In the genomic region with DNA sequence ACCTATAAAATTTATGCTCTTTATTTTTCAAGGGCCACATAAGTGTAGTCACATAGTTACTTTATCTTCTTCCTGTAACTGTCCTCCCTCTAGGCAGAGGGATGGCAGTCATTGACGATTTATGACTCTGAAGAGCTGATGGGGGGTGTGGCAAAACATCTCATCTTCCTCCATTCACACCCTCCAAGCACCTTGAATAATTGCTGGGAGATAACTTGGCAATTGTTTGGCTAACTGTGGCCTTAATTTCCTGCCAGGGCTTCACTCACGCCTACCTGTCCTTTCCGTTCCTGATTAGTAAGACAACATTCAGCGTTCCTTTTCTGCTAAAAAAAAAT, we compare ENCODE assay signal across 13 cellular contexts.
DNase-seq lines count a peak whose midpoint lies in the region; ATAC-seq and FAIRE-seq lines count a peak whose summit lies in the region.
"Had no signal": no experiment of that assay in that cellular context is flagged by ENCODE, and none has a peak within 500 bp of the region (broad histone marks: within the 10 kb centered on the region; RNA-seq: fewer than 3 reads in every experiment).

No MANE protein-coding gene starts in this region.

- H3K27me3 ChIP-seq in small intestine (ENCODE audit: control insufficient read depth in 2 of 2, insufficient read depth in 2 of 2, low read length in 2 of 2): no peaks in the 10 kb centered on the region

- no peaks in the 10 kb centered on the region for H3K9me3 ChIP-seq in small intestine (ENCODE audit: control insufficient read depth, low read depth)
- H3K9me3 ChIP-seq: A549 had no signal

- H3K4me3 Mint-ChIP-seq in IgD-negative memory B cell: peak overlapping the region in 2 of 4 donors; percentile 85
- H3K4me3 Mint-ChIP-seq in activated CD8-positive, alpha-beta T cell treated with anti-CD3 and anti-CD28 coated beads, Interleukin-2, amount 10 ng/mL, durations not matched to agents 7 days and 5 days: peak overlapping the region; percentile 73
- H3K4me3 Mint-ChIP-seq in naive thymus-derived CD8-positive, alpha-beta T cell: peak overlapping the region; percentile 70 to 94 (median 86)

- WGBS in small intestine, 3 donors: 15 to 36% (median 17%) methylated on average over 4 of the region's 4 CpGs

- no peak for FAIRE-seq in small intestine (lab: Jason Lieb, UNC)
- FAIRE-seq: A549 had no signal

- H3K27ac Mint-ChIP-seq in IgD-negative memory B cell: peak overlapping the region in 2 of 3 donors; percentile 5 to 64
- peak overlapping the region; percentile 91 for H3K27ac Mint-ChIP-seq in activated CD8-positive, alpha-beta T cell treated with anti-CD3 and anti-CD28 coated beads, Interleukin-2, amount 10 ng/mL, durations not matched to agents 7 days and 5 days
- H3K27ac Mint-ChIP-seq in naive thymus-derived CD8-positive, alpha-beta T cell: peak overlapping the region; percentile 96 to 100 (median 98)

- H3K9me3 Mint-ChIP-seq in IgD-negative memory B cell: peaks cover 0 to 2% (median 0%) of the 10 kb centered on the region in 3 donors
- no peaks in the 10 kb centered on the region for H3K9me3 Mint-ChIP-seq in activated CD8-positive, alpha-beta T cell treated with anti-CD3 and anti-CD28 coated beads, Interleukin-2, amount 10 ng/mL, durations not matched to agents 7 days and 5 days (ENCODE audit: insufficient read depth)
- peaks cover 0 to 25% (median 8%) of the 10 kb centered on the region in 9 donors for H3K9me3 Mint-ChIP-seq in naive thymus-derived CD8-positive, alpha-beta T cell

- no peak overlapping the region for H3K27ac ChIP-seq in small intestine (ENCODE audit: low read depth in 1 of 2, low read length in 1 of 2)
- H3K27ac ChIP-seq: A549 had no signal

- POLR2A ChIA-PET in activated CD8-positive, alpha-beta T cell treated with anti-CD3 and anti-CD28 coated beads, Interleukin-2, amount 10 ng/mL, durations not matched to agents 7 days and 5 days (lab: Charles Lee): interaction anchor here (0.6 to 1.5 kb wide), 2 partner anchors 9 to 1027 kb away, joined by 3 to 5 read pairs; no protein-coding TSS in a partner anchor
- POLR2A ChIA-PET in naive thymus-derived CD8-positive, alpha-beta T cell (lab: Charles Lee): interaction anchor here (0.7 to 13.9 kb wide), 7 partner anchors 9 to 384 kb away, joined by 3 to 304 read pairs (median 3); partner anchors contain the start of genes NR3C2 and PRMT9

- H3K36me3 ChIP-seq in small intestine (ENCODE audit: control insufficient read depth in 2 of 2, insufficient read depth in 2 of 2, low read length in 2 of 2): no peaks in the 10 kb centered on the region

- H3K27me3 Mint-ChIP-seq in IgD-negative memory B cell: peaks cover 14% of the 10 kb centered on the region
- H3K27me3 Mint-ChIP-seq in activated CD8-positive, alpha-beta T cell treated with anti-CD3 and anti-CD28 coated beads, Interleukin-2, amount 10 ng/mL, durations not matched to agents 7 days and 5 days (ENCODE audit: low read depth): no peaks in the 10 kb centered on the region
- H3K27me3 Mint-ChIP-seq in naive thymus-derived CD8-positive, alpha-beta T cell: no peaks in the 10 kb centered on the region

- no peaks in the 10 kb centered on the region for H3K36me3 Mint-ChIP-seq in IgD-negative memory B cell
- peaks cover 9% of the 10 kb centered on the region for H3K36me3 Mint-ChIP-seq in activated CD8-positive, alpha-beta T cell treated with anti-CD3 and anti-CD28 coated beads, Interleukin-2, amount 10 ng/mL, durations not matched to agents 7 days and 5 days (ENCODE audit: low read depth)
- H3K36me3 Mint-ChIP-seq in naive thymus-derived CD8-positive, alpha-beta T cell: peaks cover 20 to 39% (median 30%) of the 10 kb centered on the region in 3 donors

- CTCF ChIA-PET in activated CD8-positive, alpha-beta T cell treated with anti-CD3 and anti-CD28 coated beads, Interleukin-2, amount 10 ng/mL, durations not matched to agents 7 days and 5 days (lab: Charles Lee): interaction anchor here (0.8 kb wide), 1 partner anchor 31 kb away, joined by 3 read pairs; no protein-coding TSS in a partner anchor

- ATAC-seq in activated CD8-positive, alpha-beta T cell treated with anti-CD3 and anti-CD28 coated beads, Interleukin-2, amount 10 ng/mL, durations not matched to agents 7 days and 5 days: peak; percentile 27
- ATAC-seq in naive thymus-derived CD8-positive, alpha-beta T cell: peak; percentile 40 to 54
- no peak for ATAC-seq in HG03108 (IDR thresholded peaks at IDR 0.05; ENCODE audit: unreplicated experiment)
- ATAC-seq: A549; activated CD4-positive, CD25-positive, alpha-beta regulatory T cell treated with anti-CD3 and anti-CD28 coated beads, Interleukin-2, amount 50 U/mL, for 24 hours had no signal

- H3K4me3 ChIP-seq in small intestine (ENCODE audit: low read depth in 1 of 2, low read length in 2 of 2): no peak overlapping the region
- H3K4me3 ChIP-seq: A549 had no signal

- H3K4me1 Mint-ChIP-seq in IgD-negative memory B cell: peaks cover 19 to 35% (median 32%) of the 10 kb centered on the region in 3 donors
- H3K4me1 Mint-ChIP-seq in activated CD8-positive, alpha-beta T cell treated with anti-CD3 and anti-CD28 coated beads, Interleukin-2, amount 10 ng/mL, durations not matched to agents 7 days and 5 days (ENCODE audit: low read depth): peaks cover 53% of the 10 kb centered on the region
- H3K4me1 Mint-ChIP-seq in naive thymus-derived CD8-positive, alpha-beta T cell: peaks cover 46 to 86% (median 66%) of the 10 kb centered on the region in 4 donors

- H3K4me1 ChIP-seq in small intestine (ENCODE audit: control insufficient read depth in 2 of 2, insufficient read depth in 1 of 2, low read depth in 1 of 2, low read length in 1 of 2): peaks cover 0 to 6% of the 10 kb centered on the region in 2 donors
- H3K4me1 ChIP-seq: A549 had no signal

- peak; percentile 51 for DNase-seq in NCI-H82 (lab: John Stamatoyannopoulos, UW)
- no peak for DNase-seq in NCI-H82 treated with DMSO at 0.1 percent for 48 hours (lab: John Stamatoyannopoulos, UW; ENCODE audit: unreplicated experiment)
- DNase-seq in activated CD8-positive, alpha-beta T cell treated with anti-CD3 and anti-CD28 coated beads, Interleukin-2, amount 10 ng/mL, durations not matched to agents 7 days and 5 days: no peak
- DNase-seq in naive thymus-derived CD8-positive, alpha-beta T cell: no peak
- no peak for DNase-seq in small intestine
- DNase-seq in ureter (ENCODE audit: low spot score): no peak
- DNase-seq: cerebellar nuclear complex, hypothalamus, trophoblast cell had no signal

Comparison
In these comparisons a context has a peak if more than half of its experiments do, and no peak if none do; other contexts are left out.
1. H3K27ac Mint-ChIP-seq: peak in every context shown above with its lines; median percentile 98 in naive thymus-derived CD8-positive, alpha-beta T cell; 91 in activated CD8-positive, alpha-beta T cell treated with anti-CD3 and anti-CD28 coated beads, Interleukin-2, amount 10 ng/mL, durations not matched to agents 7 days and 5 days; 34 in IgD-negative memory B cell.